Comparison of ENCODE assay signal across 17 cellular contexts in the genomic region with DNA sequence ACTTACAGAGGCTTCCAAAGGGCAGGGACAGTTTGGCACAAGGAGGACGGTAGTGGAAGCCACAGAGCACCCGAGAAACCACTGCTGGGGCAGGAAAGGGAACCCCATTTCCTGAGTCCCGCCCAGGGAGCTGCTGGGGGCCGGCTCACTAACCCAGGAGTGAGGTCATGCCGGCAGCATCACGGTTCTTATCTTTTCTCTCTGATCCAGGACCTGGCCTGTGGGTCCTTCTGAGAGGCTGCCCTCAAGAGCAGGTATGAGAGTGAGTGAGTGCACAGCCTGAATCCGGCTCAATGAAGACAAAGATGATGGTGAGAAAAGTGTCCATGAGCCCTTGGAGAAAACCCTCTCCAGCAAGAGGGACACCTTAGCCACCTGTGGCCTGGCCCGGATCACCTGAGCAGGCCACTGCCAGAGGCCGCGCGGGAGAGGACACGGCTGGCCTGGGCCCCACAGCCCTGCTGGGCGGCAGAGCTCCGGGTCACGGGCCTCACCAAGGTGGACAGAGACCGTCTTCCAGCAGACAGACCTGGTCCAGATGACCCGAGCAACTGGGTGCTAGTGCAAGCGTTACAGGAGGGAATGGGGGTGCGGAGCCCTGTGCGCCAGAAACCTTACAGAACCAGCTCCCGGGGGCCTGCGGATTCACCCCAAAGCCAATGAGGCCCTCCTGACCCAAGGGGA.
DNase-seq lines count a peak whose midpoint lies in the region; ATAC-seq and TF ChIP-seq lines count a peak whose summit lies in the region.
"Had no signal": no experiment of that assay in that cellular context is flagged by ENCODE, and none has a peak within 500 bp of the region (broad histone marks: within the 10 kb centered on the region; RNA-seq: fewer than 3 reads in every experiment).

No MANE protein-coding gene starts in this region.

- no peak overlapping the region for H2AFZ ChIP-seq in osteoblast (ENCODE audit: low read length)

- H3K79me2 ChIP-seq in osteoblast (ENCODE audit: insufficient read depth, low read length) = no peaks in the 10 kb centered on the region

- no peaks in the 10 kb centered on the region for H3K9me3 Mint-ChIP-seq in activated naive CD4-positive, alpha-beta T cell treated with anti-CD3 and anti-CD28 coated beads, Interleukin-2, amount 10 ng/mL, durations not matched to agents 7 days and 5 days
- H3K9me3 Mint-ChIP-seq in activated T-helper 17 cell treated with anti-CD3 and anti-CD28 coated beads, Interleukin-2, amount 50 U/mL, for 72 hours = no peaks in the 10 kb centered on the region
- H3K9me3 Mint-ChIP-seq in stimulated activated memory B cell treated with anti-CD40 and anti-IgM and Interleukin-4, amounts not matched to agents 10 μg/mL and 1 μg/mL and 100 μg/mL, for 72 hours = no peaks in the 10 kb centered on the region
- H3K9me3 Mint-ChIP-seq: activated T-cell treated with anti-CD3 and anti-CD28 coated beads, Interleukin-2, amount 50 U/mL, for 4 hours; HFFc6 had no signal

- no peaks in the 10 kb centered on the region for H3K36me3 ChIP-seq in osteoblast (ENCODE audit: insufficient read depth, low read length)
- H3K36me3 ChIP-seq: brain microvascular endothelial cell, pancreas had no signal

- peaks cover 13% of the 10 kb centered on the region for H3K4me1 Mint-ChIP-seq in activated naive CD4-positive, alpha-beta T cell treated with anti-CD3 and anti-CD28 coated beads, Interleukin-2, amount 10 ng/mL, durations not matched to agents 7 days and 5 days
- H3K4me1 Mint-ChIP-seq in activated T-helper 17 cell treated with anti-CD3 and anti-CD28 coated beads, Interleukin-2, amount 50 U/mL, for 72 hours = peaks cover 6% of the 10 kb centered on the region
- no peaks in the 10 kb centered on the region for H3K4me1 Mint-ChIP-seq in stimulated activated memory B cell treated with anti-CD40 and anti-IgM and Interleukin-4, amounts not matched to agents 10 μg/mL and 1 μg/mL and 100 μg/mL, for 72 hours

- H3K4me3 Mint-ChIP-seq in activated naive CD4-positive, alpha-beta T cell treated with anti-CD3 and anti-CD28 coated beads, Interleukin-2, amount 10 ng/mL, durations not matched to agents 7 days and 5 days = no peak overlapping the region
- no peak overlapping the region for H3K4me3 Mint-ChIP-seq in activated T-helper 17 cell treated with anti-CD3 and anti-CD28 coated beads, Interleukin-2, amount 50 U/mL, for 72 hours
- no peak overlapping the region for H3K4me3 Mint-ChIP-seq in stimulated activated memory B cell treated with anti-CD40 and anti-IgM and Interleukin-4, amounts not matched to agents 10 μg/mL and 1 μg/mL and 100 μg/mL, for 72 hours
- H3K4me3 Mint-ChIP-seq: activated T-cell treated with anti-CD3 and anti-CD28 coated beads, Interleukin-2, amount 50 U/mL, for 4 hours; HFFc6 had no signal

- no peaks in the 10 kb centered on the region for H3K27me3 ChIP-seq in osteoblast (ENCODE audit: insufficient read depth, low read length)
- H3K27me3 ChIP-seq: brain microvascular endothelial cell, pancreas had no signal

- H3K36me3 Mint-ChIP-seq in activated naive CD4-positive, alpha-beta T cell treated with anti-CD3 and anti-CD28 coated beads, Interleukin-2, amount 10 ng/mL, durations not matched to agents 7 days and 5 days = no peaks in the 10 kb centered on the region
- no peaks in the 10 kb centered on the region for H3K36me3 Mint-ChIP-seq in activated T-helper 17 cell treated with anti-CD3 and anti-CD28 coated beads, Interleukin-2, amount 50 U/mL, for 72 hours (ENCODE audit: low read depth)
- no peaks in the 10 kb centered on the region for H3K36me3 Mint-ChIP-seq in stimulated activated memory B cell treated with anti-CD40 and anti-IgM and Interleukin-4, amounts not matched to agents 10 μg/mL and 1 μg/mL and 100 μg/mL, for 72 hours

- peak; percentile 43 for DNase-seq in activated naive CD4-positive, alpha-beta T cell treated with anti-CD3 and anti-CD28 coated beads, Interleukin-2, amount 10 ng/mL, durations not matched to agents 7 days and 5 days
- no peak for DNase-seq in activated naive CD4-positive, alpha-beta T cell treated with anti-CD3 and anti-CD28 coated beads, Interleukin-2, amount 50 U/mL, for 16 hours
- DNase-seq in HT-29 (ENCODE audit: low spot score) = peak; percentile 1
- peak; percentile 76 for DNase-seq in osteoblast (ENCODE audit: insufficient read length, low spot score, missing footprints)
- DNase-seq in NCI-H2081 (lab: John Stamatoyannopoulos, UW) = no peak
- DNase-seq: activated CD4-positive, alpha-beta T cell treated with anti-CD3 and anti-CD28 coated beads for 48 hours; activated T-cell treated with anti-CD3 and anti-CD28 coated beads, Interleukin-2, amount 50 U/mL, for 4 hours; brain microvascular endothelial cell; DMS 273 treated with DMSO at 0.1 percent for 48 hours; HFFc6; KBM-7; NCI-H2081 treated with DMSO at 0.1 percent for 48 hours had no signal

- no peak overlapping the region for H3K27ac Mint-ChIP-seq in activated naive CD4-positive, alpha-beta T cell treated with anti-CD3 and anti-CD28 coated beads, Interleukin-2, amount 10 ng/mL, durations not matched to agents 7 days and 5 days
- no peak overlapping the region for H3K27ac Mint-ChIP-seq in activated T-helper 17 cell treated with anti-CD3 and anti-CD28 coated beads, Interleukin-2, amount 50 U/mL, for 72 hours
- H3K27ac Mint-ChIP-seq in stimulated activated memory B cell treated with anti-CD40 and anti-IgM and Interleukin-4, amounts not matched to agents 10 μg/mL and 1 μg/mL and 100 μg/mL, for 72 hours = no peak overlapping the region
- H3K27ac Mint-ChIP-seq: HFFc6 had no signal

- TF ChIP-seq CTCF in osteoblast (IDR thresholded peaks at IDR 0.05; ENCODE audit: extremely low read depth, low read depth, low read length) = no peak

- peak; percentile 40 for ATAC-seq in activated T-helper 17 cell treated with anti-CD3 and anti-CD28 coated beads, Interleukin-2, amount 50 U/mL, for 72 hours (replicated peaks)
- no peak for ATAC-seq in GM19452 (IDR thresholded peaks at IDR 0.05; ENCODE audit: unreplicated experiment)
- ATAC-seq in stimulated activated memory B cell treated with anti-CD40 and anti-IgM and Interleukin-4, amounts not matched to agents 10 μg/mL and 1 μg/mL and 100 μg/mL, for 72 hours = no peak
- ATAC-seq: activated T-cell treated with anti-CD3 and anti-CD28 coated beads, Interleukin-2, amount 50 U/mL, for 4 hours; pancreas had no signal

- no peak overlapping the region for H3K4me3 ChIP-seq in osteoblast (ENCODE audit: insufficient read depth, low read length)
- H3K4me3 ChIP-seq: coronary artery, pancreas had no signal

- no peaks in the 10 kb centered on the region for H3K4me1 ChIP-seq in osteoblast (ENCODE audit: insufficient read depth, low read length)

- H4K20me1 ChIP-seq in osteoblast (ENCODE audit: insufficient read depth, low read length) = no peaks in the 10 kb centered on the region

- no peak overlapping the region for H3K4me2 ChIP-seq in osteoblast (ENCODE audit: insufficient read depth, low read length)

- H3K27me3 Mint-ChIP-seq in activated naive CD4-positive, alpha-beta T cell treated with anti-CD3 and anti-CD28 coated beads, Interleukin-2, amount 10 ng/mL, durations not matched to agents 7 days and 5 days = peaks cover 24% of the 10 kb centered on the region
- peaks cover 8% of the 10 kb centered on the region for H3K27me3 Mint-ChIP-seq in activated T-helper 17 cell treated with anti-CD3 and anti-CD28 coated beads, Interleukin-2, amount 50 U/mL, for 72 hours
- peaks cover 29% of the 10 kb centered on the region for H3K27me3 Mint-ChIP-seq in stimulated activated memory B cell treated with anti-CD40 and anti-IgM and Interleukin-4, amounts not matched to agents 10 μg/mL and 1 μg/mL and 100 μg/mL, for 72 hours

- no peak overlapping the region for H3K27ac ChIP-seq in osteoblast (ENCODE audit: low read depth, low read length)
- H3K27ac ChIP-seq: brain microvascular endothelial cell, coronary artery, pancreas had no signal

- CTCF ChIA-PET in activated naive CD4-positive, alpha-beta T cell treated with anti-CD3 and anti-CD28 coated beads, Interleukin-2, amount 10 ng/mL, durations not matched to agents 7 days and 5 days (lab: Charles Lee) = no interaction called here

- H3K9me3 ChIP-seq in osteoblast (ENCODE audit: low read depth, low read length) = no peaks in the 10 kb centered on the region
- H3K9me3 ChIP-seq: pancreas had no signal

Comparison
In these comparisons a context has a peak if more than half of its experiments do, and no peak if none do; other contexts are left out.
1. DNase-seq: peak in activated naive CD4-positive, alpha-beta T cell treated with anti-CD3 and anti-CD28 coated beads, Interleukin-2, amount 10 ng/mL, durations not matched to agents 7 days and 5 days (single experiment), HT-29 (single experiment) and osteoblast (single experiment); none in activated naive CD4-positive, alpha-beta T cell treated with anti-CD3 and anti-CD28 coated beads, Interleukin-2, amount 50 U/mL, for 16 hours (single experiment) and NCI-H2081 (0 of 2).